Comparison of ENCODE assay signal across 8 cellular contexts in the genomic region with DNA sequence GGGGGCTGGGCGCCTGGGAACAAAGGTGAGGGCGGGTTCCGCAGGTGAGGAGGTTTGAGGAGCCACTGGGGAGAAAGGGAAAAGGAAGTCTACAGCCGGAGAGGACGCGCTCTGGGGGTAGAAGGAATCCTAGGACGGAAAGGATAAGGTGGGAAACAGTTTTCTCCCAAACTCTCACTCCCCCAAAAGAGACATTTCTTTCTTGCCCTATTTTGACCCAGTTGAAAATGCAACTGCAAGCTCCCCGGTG. TPM values are rescaled to one million over a fixed set of nuclear protein-coding genes. Genes with fewer than 3 reads are reported as not detected.
DNase-seq lines count a peak whose midpoint lies in the region; ATAC-seq and TF ChIP-seq lines count a peak whose summit lies in the region.

No MANE protein-coding gene starts in this region.

- ATAC-seq in gastrocnemius medialis: peak in 1 of 2 donors; percentile 19
- ATAC-seq in HG02571 (IDR thresholded peaks at IDR 0.05; ENCODE audit: unreplicated experiment): no peak
- ATAC-seq in GM19328 (IDR thresholded peaks at IDR 0.05; ENCODE audit: unreplicated experiment): no peak

- 1% methylated on average over 8 of the region's 8 CpGs for WGBS in SK-N-SH (ENCODE audit: low lambda C conversion rate)

- H3K9me2 ChIP-seq in SK-N-SH: no peaks in the 10 kb centered on the region

- no peak for TF ChIP-seq CTCF in SK-N-SH (IDR thresholded peaks at IDR 0.05)
- no peak for TF ChIP-seq CTCF in fibroblast of pulmonary artery (IDR thresholded peaks at IDR 0.05; ENCODE audit: low read length, missing control alignments)
- no peak for TF ChIP-seq CTCF in gastrocnemius medialis (IDR thresholded peaks at IDR 0.05 in 4 of 5, conservative IDR thresholded peaks at IDR 0.05 in 1 of 5)

- peaks cover 7 to 9% of the 10 kb centered on the region in 2 experiments; a peak in 3 of 4 replicates for H3K4me1 ChIP-seq in SK-N-SH (ENCODE audit: control insufficient read depth in 1 of 2, insufficient read depth in 2 of 2, low read depth in 1 of 2, low read length in 1 of 2)
- peaks cover 30 to 44% of the 10 kb centered on the region in 2 donors for H3K4me1 ChIP-seq in gastrocnemius medialis

- H3K4me3 Mint-ChIP-seq in T-helper 2 cell treated with Interferon-gamma antibody and Interleukin-4, amounts not matched to agents 5 μg/mL and 100 μg/mL, for 36 hours: peak overlapping the region; percentile 87

- H3K27ac ChIP-seq in SK-N-SH (ENCODE audit: low read depth in 2 of 2, low read length in 1 of 2) (peak overlapping the region; percentile 76 to 87), gastrocnemius medialis (peak overlapping the region; percentile 95 to 100 (median 99))

- peaks cover 73% of the 10 kb centered on the region for H3K79me2 ChIP-seq in SK-N-SH (ENCODE audit: insufficient read depth)

- H3K27ac Mint-ChIP-seq in T-helper 2 cell treated with Interferon-gamma antibody and Interleukin-4, amounts not matched to agents 5 μg/mL and 100 μg/mL, for 36 hours: peak overlapping the region; percentile 86

- POLR2A ChIA-PET in SK-N-SH (lab: Yijun Ruan, JAX): interaction anchor here (0.6 kb wide), 1 partner anchor 15 kb away, joined by 6 read pairs; no protein-coding TSS in a partner anchor

- TF ChIP-seq EP300 in SK-N-SH (IDR thresholded peaks at IDR 0.05; ENCODE audit: borderline replicate concordance in 1 of 2, low read depth in 1 of 2, low read length in 1 of 2): no peak

- peak overlapping the region; percentile 95 for H3K4me2 ChIP-seq in SK-N-SH

- no peak for TF ChIP-seq POLR2A in gastrocnemius medialis (IDR thresholded peaks at IDR 0.05)

- peak overlapping the region; percentile 81 to 85 for H3K4me3 ChIP-seq in SK-N-SH (ENCODE audit: low read depth in 2 of 2, low read length in 1 of 2)
- peak overlapping the region; percentile 81 for H3K4me3 ChIP-seq in fibroblast of pulmonary artery (replicated peaks; ENCODE audit: low read depth, low read length)
- H3K4me3 ChIP-seq in gastrocnemius medialis: peak overlapping the region; percentile 69 to 98 (median 90)

- peak overlapping the region; percentile 57; the same call in 1 of the 2 replicates for H3K9ac ChIP-seq in SK-N-SH

- intact Hi-C loops in gastrocnemius medialis (cut with DNase I; ENCODE audit: low total_unique reads): loop anchor here (1.0 to 10.0 kb wide), 5 partner anchors 46 to 516 kb away; partner anchors contain the start of genes GTF3A, PAN3, RPL21 and USP12

- peaks cover 29% of the 10 kb centered on the region for H4K20me1 ChIP-seq in SK-N-SH (ENCODE audit: insufficient read depth)

- CTCF ChIA-PET in SK-N-SH (lab: Yijun Ruan, JAX): interaction anchor here (1.2 to 5.2 kb wide), 5 partner anchors 8 to 88 kb away, joined by 3 to 19 read pairs (median 4); no protein-coding TSS in a partner anchor

- H3K36me3 ChIP-seq in SK-N-SH (replicated peaks in 1 of 2; ENCODE audit: control insufficient read depth in 1 of 2, insufficient read depth in 2 of 2, low read length in 1 of 2) (peaks cover 21 to 26% of the 10 kb centered on the region in 2 experiments), gastrocnemius medialis (peaks cover 0 to 14% of the 10 kb centered on the region in 2 donors)

- peaks cover 30% of the 10 kb centered on the region for H3K36me3 Mint-ChIP-seq in T-helper 2 cell treated with Interferon-gamma antibody and Interleukin-4, amounts not matched to agents 5 μg/mL and 100 μg/mL, for 36 hours (ENCODE audit: low read depth)

- in situ Hi-C loops in gastrocnemius medialis (cut with MboI; ENCODE audit: low sequenced_read_pairs in 4 of 4): loop anchor here in 3 of 4 donors (25.0 kb wide), 4 partner anchors 184 to 459 kb away; partner anchors contain the start of genes RASL11A (in 3 of the 3), RPL21 (in 3 of the 3), GTF3A (in 2 of the 3) and USP12 (in 1 of the 3)

- H3K4me1 Mint-ChIP-seq in T-helper 2 cell treated with Interferon-gamma antibody and Interleukin-4, amounts not matched to agents 5 μg/mL and 100 μg/mL, for 36 hours (ENCODE audit: low read depth): peaks cover 53% of the 10 kb centered on the region

- H3K9me3 ChIP-seq in SK-N-SH (no peaks in the 10 kb centered on the region), gastrocnemius medialis (no peaks in the 10 kb centered on the region)

- H3K9me3 Mint-ChIP-seq in T-helper 2 cell treated with Interferon-gamma antibody and Interleukin-4, amounts not matched to agents 5 μg/mL and 100 μg/mL, for 36 hours: no peaks in the 10 kb centered on the region

- H3K27me3 Mint-ChIP-seq in T-helper 2 cell treated with Interferon-gamma antibody and Interleukin-4, amounts not matched to agents 5 μg/mL and 100 μg/mL, for 36 hours (ENCODE audit: low read depth): no peaks in the 10 kb centered on the region

- H2AFZ ChIP-seq in SK-N-SH (ENCODE audit: low read depth): peak overlapping the region; percentile 86

- H3F3A ChIP-seq in SK-N-SH (replicated peaks; ENCODE audit: insufficient read depth): peaks cover 6% of the 10 kb centered on the region

- no peak for DNase-seq in T-helper 2 cell treated with Interferon-gamma antibody and Interleukin-4, amounts not matched to agents 5 μg/mL and 100 μg/mL, for 36 hours (ENCODE audit: low spot score)
- DNase-seq in T-helper 2 cell (no peak), SK-N-SH (no peak), fibroblast of pulmonary artery (ENCODE audit: low read depth) (no peak), gastrocnemius medialis (no peak), NCI-H1930 (lab: John Stamatoyannopoulos, UW) (no peak)

- no peak for TF ChIP-seq RAD21 in SK-N-SH (IDR thresholded peaks at IDR 0.05; ENCODE audit: low read length)

- H3K27me3 ChIP-seq in SK-N-SH (ENCODE audit: insufficient read depth) (no peaks in the 10 kb centered on the region), gastrocnemius medialis (no peaks in the 10 kb centered on the region)

TF ChIP-seq in SK-N-SH, 30 proteins besides CTCF, POLR2A, EP300 and RAD21:
- TF ChIP-seq GATA2 (CRISPR knock-in tag; IDR thresholded peaks at IDR 0.05): no peak
- TF ChIP-seq GABPA (IDR thresholded peaks at IDR 0.05; ENCODE audit: low read depth): no peak
- TF ChIP-seq NRF1 (IDR thresholded peaks at IDR 0.05; ENCODE audit: low read depth, low read length): no peak
- no peak for TF ChIP-seq MEF2A (IDR thresholded peaks at IDR 0.05; ENCODE audit: borderline replicate concordance, low read depth)
- TF ChIP-seq RCOR1 (IDR thresholded peaks at IDR 0.05; ENCODE audit: low read length): no peak
- no peak for TF ChIP-seq IRF3 (IDR thresholded peaks at IDR 0.05; ENCODE audit: low read depth, low read length)
- TF ChIP-seq, protein P1, sequence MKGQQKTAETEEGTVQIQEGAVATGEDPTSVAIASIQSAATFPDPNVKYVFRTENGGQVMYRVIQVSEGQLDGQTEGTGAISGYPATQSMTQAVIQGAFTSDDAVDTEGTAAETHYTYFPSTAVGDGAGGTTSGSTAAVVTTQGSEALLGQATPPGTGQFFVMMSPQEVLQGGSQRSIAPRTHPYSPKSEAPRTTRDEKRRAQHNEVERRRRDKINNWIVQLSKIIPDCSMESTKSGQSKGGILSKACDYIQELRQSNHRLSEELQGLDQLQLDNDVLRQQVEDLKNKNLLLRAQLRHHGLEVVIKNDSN (IDR thresholded peaks at IDR 0.05; ENCODE audit: borderline replicate concordance, low read depth): no peak; the same call in 1 of the 2 replicates
- no peak for TF ChIP-seq SIN3A (IDR thresholded peaks at IDR 0.05; ENCODE audit: borderline replicate concordance, low read depth, low read length)

RNA-seq across cellular contexts. Expression of gene POLR1D, which starts 0.7 kb away (rescaled TPM):
- polyA plus RNA-seq in SK-N-SH (2012; rRNA removed): 143 and 150 TPM in 2 replicates
- 165 and 183 TPM in 2 replicates for polyA plus RNA-seq in SK-N-SH (2012; cell fraction: cytosol; rRNA removed)
- polyA plus RNA-seq in SK-N-SH (2012; cell fraction: nucleus; rRNA removed): 92.1 and 115 TPM in 2 replicates
- total RNA-seq in gastrocnemius medialis: 100 to 1,000 TPM; 104 to 159 (median 142) TPM

RNA-seq across cellular contexts. Expression of gene LNX2, which starts 0.7 kb away (rescaled TPM):
- polyA plus RNA-seq in SK-N-SH (2012; rRNA removed): 3.7 and 4.6 TPM in 2 replicates
- polyA plus RNA-seq in SK-N-SH (2012; cell fraction: cytosol; rRNA removed): 4.8 and 5.0 TPM in 2 replicates
- polyA plus RNA-seq in SK-N-SH (2012; cell fraction: nucleus; rRNA removed): 2.5 and 3.7 TPM in 2 replicates
- total RNA-seq in gastrocnemius medialis: 1 to 10 TPM; 5.0 to 7.1 (median 6.2) TPM
